9 cellular contexts compared by ENCODE assay signal in genomic region chrX:40733691-40734090, GRCh38. TPM values are rescaled to one million over a fixed set of nuclear protein-coding genes. Genes with fewer than 3 reads are reported as not detected.
A peak's percentile ranks its signal among the peaks of the same experiment; 100 is the strongest.
DNase-seq lines count a peak whose midpoint lies in the region; ATAC-seq and TF ChIP-seq lines count a peak whose summit lies in the region.
"Had no signal": no experiment of that assay in that cellular context is flagged by ENCODE, and none has a peak within 500 bp of the region (broad histone marks: within the 10 kb centered on the region; RNA-seq: fewer than 3 reads in every experiment).

No MANE protein-coding gene starts in this region.

- peak overlapping the region; percentile 36; the same call in 1 of the 2 replicates for H3K9ac ChIP-seq in IMR-90 (ENCODE audit: low read depth, low read length)

- H4K5ac ChIP-seq in IMR-90 (ENCODE audit: low read depth, low read length): no peak overlapping the region

- no peak for DNase-seq in CD4-positive, alpha-beta T cell
- DNase-seq in IMR-90: no peak
- DNase-seq in chondrocyte (ENCODE audit: low spot score): no peak
- no peak for DNase-seq in naive thymus-derived CD8-positive, alpha-beta T cell
- no peak for DNase-seq in NCI-H1092 treated with DMSO at 0.1 percent for 48 hours (lab: John Stamatoyannopoulos, UW)
- DNase-seq in LoVo (ENCODE audit: low spot score): no peak
- DNase-seq in EL: no peak
- DNase-seq: NCI-H526 had no signal

- dilution Hi-C loops in IMR-90 (cut with HindIII; ENCODE audit: low sequenced_read_pairs, unreplicated experiment): no loop called here

- H3K9me1 ChIP-seq in IMR-90 (ENCODE audit: insufficient read depth, low read length): no peaks in the 10 kb centered on the region

- H3K4ac ChIP-seq in IMR-90 (ENCODE audit: low read depth, low read length): no peak overlapping the region

- no peak overlapping the region for H4K91ac ChIP-seq in IMR-90 (ENCODE audit: insufficient read depth, low read depth, low read length)

- in situ Hi-C loops in IMR-90 (cut with MboI; ENCODE audit: low sequenced_read_pairs): loop anchor here (10.0 kb wide), 1 partner anchor 59 kb away; no protein-coding TSS in a partner anchor

- H3K4me1 ChIP-seq in IMR-90 (ENCODE audit: control insufficient read depth, insufficient read depth, low read length): peaks cover 3% of the 10 kb centered on the region

- POLR2A ChIA-PET in CD4-positive, alpha-beta T cell (lab: Charles Lee): no interaction called here
- POLR2A ChIA-PET in IMR-90 (lab: Charles Lee; ENCODE audit: unreplicated experiment): no interaction called here
- POLR2A ChIA-PET in naive thymus-derived CD8-positive, alpha-beta T cell (lab: Charles Lee): interaction anchor here (0.7 kb wide), 2 partner anchors 173 to 643 kb away, joined by 3 to 4 read pairs; no protein-coding TSS in a partner anchor

- H3K27ac ChIP-seq in CD4-positive, alpha-beta T cell (ENCODE audit: low read depth, low read length): no peak overlapping the region
- H3K27ac ChIP-seq in IMR-90 (ENCODE audit: insufficient read depth, low read length): no peak overlapping the region

- H4K20me1 ChIP-seq in IMR-90 (ENCODE audit: insufficient read depth, low read length): peaks cover 13% of the 10 kb centered on the region; the same call in 1 of the 2 replicates

- H3K27me3 ChIP-seq in CD4-positive, alpha-beta T cell (ENCODE audit: control insufficient read depth, insufficient read depth, low read length): no peaks in the 10 kb centered on the region
- peaks cover 7% of the 10 kb centered on the region for H3K27me3 ChIP-seq in IMR-90 (ENCODE audit: control insufficient read depth, insufficient read depth, low read length)

- H3K4me2 ChIP-seq in IMR-90 (ENCODE audit: low read depth, low read length): peak overlapping the region; percentile 96

- H4K8ac ChIP-seq in IMR-90 (ENCODE audit: low read depth in 2 of 2, low read length in 2 of 2): no peak overlapping the region

- CTCF ChIA-PET in CD4-positive, alpha-beta T cell (lab: Charles Lee): no interaction called here
- CTCF ChIA-PET in IMR-90 (lab: Yijun Ruan, JAX): no interaction called here

- H2AK5ac ChIP-seq in IMR-90 (ENCODE audit: low read depth, low read length): no peak overlapping the region

- H3K27ac Mint-ChIP-seq in CD4-positive, alpha-beta T cell: peak overlapping the region; percentile 98
- peak overlapping the region; percentile 60 for H3K27ac Mint-ChIP-seq in chondrocyte (ENCODE audit: unreplicated experiment)
- peak overlapping the region; percentile 84 to 99 (median 96) for H3K27ac Mint-ChIP-seq in naive thymus-derived CD8-positive, alpha-beta T cell

- no TSS peak for BruUV-seq in IMR-90 (replicated peaks; lab: Mats Ljungman, UMichigan)

- no peaks in the 10 kb centered on the region for H3K27me3 Mint-ChIP-seq in CD4-positive, alpha-beta T cell
- no peaks in the 10 kb centered on the region for H3K27me3 Mint-ChIP-seq in chondrocyte (ENCODE audit: low read depth)
- no peaks in the 10 kb centered on the region for H3K27me3 Mint-ChIP-seq in naive thymus-derived CD8-positive, alpha-beta T cell

- no peaks in the 10 kb centered on the region for H3K9me3 ChIP-seq in CD4-positive, alpha-beta T cell (ENCODE audit: control insufficient read depth, low read length)
- no peaks in the 10 kb centered on the region for H3K9me3 ChIP-seq in IMR-90 (ENCODE audit: control insufficient read depth, insufficient read depth, low read length)

- intact Hi-C loops in CD4-positive, alpha-beta T cell (cut with DNase I, micrococcal nuclease): loop anchor here (5.0 to 10.0 kb wide), 3 partner anchors 49 to 61 kb away; no protein-coding TSS in a partner anchor
- intact Hi-C loops in IMR-90 (cut with micrococcal nuclease): loop anchor here (10.0 kb wide), 1 partner anchor 191 kb away; no protein-coding TSS in a partner anchor

- H3K36me3 Mint-ChIP-seq in CD4-positive, alpha-beta T cell (ENCODE audit: low read depth): peaks cover 43% of the 10 kb centered on the region
- H3K36me3 Mint-ChIP-seq in chondrocyte (ENCODE audit: low read depth): no peaks in the 10 kb centered on the region
- peaks cover 0 to 5% (median 0%) of the 10 kb centered on the region in 3 donors for H3K36me3 Mint-ChIP-seq in naive thymus-derived CD8-positive, alpha-beta T cell

- H2BK15ac ChIP-seq in IMR-90 (ENCODE audit: low read depth, low read length): no peak overlapping the region

- H3K36me3 ChIP-seq in IMR-90 (ENCODE audit: control insufficient read depth, insufficient read depth, low read length): no peaks in the 10 kb centered on the region

- no peak for TF ChIP-seq RAD21 in IMR-90 (IDR thresholded peaks at IDR 0.05; ENCODE audit: low read length)

- H2BK20ac ChIP-seq in IMR-90 (ENCODE audit: low read depth, low read length): no peak overlapping the region

- H3K56ac ChIP-seq in IMR-90 (ENCODE audit: extremely low read depth, insufficient read depth, low read length): no peak overlapping the region

- peaks cover 0 to 7% of the 10 kb centered on the region in 2 experiments; a peak in 3 of 4 replicates for H3K79me1 ChIP-seq in IMR-90 (ENCODE audit: low read depth in 1 of 2, low read length in 2 of 2)

- H3K4me1 Mint-ChIP-seq in CD4-positive, alpha-beta T cell (ENCODE audit: low read depth): peaks cover 78% of the 10 kb centered on the region
- peaks cover 47% of the 10 kb centered on the region for H3K4me1 Mint-ChIP-seq in chondrocyte (ENCODE audit: low read depth)
- peaks cover 21 to 65% (median 55%) of the 10 kb centered on the region in 4 donors for H3K4me1 Mint-ChIP-seq in naive thymus-derived CD8-positive, alpha-beta T cell

- H3K14ac ChIP-seq in IMR-90 (replicated peaks; ENCODE audit: low read depth, low read length): no peak overlapping the region

- H2BK120ac ChIP-seq in IMR-90 (ENCODE audit: low read depth, low read length): no peak overlapping the region

- H3K4me3 Mint-ChIP-seq in CD4-positive, alpha-beta T cell: peak overlapping the region; percentile 95
- H3K4me3 Mint-ChIP-seq in chondrocyte (ENCODE audit: unreplicated experiment): peak overlapping the region; percentile 80
- peak overlapping the region; percentile 76 to 97 (median 90) for H3K4me3 Mint-ChIP-seq in naive thymus-derived CD8-positive, alpha-beta T cell

- WGBS in IMR-90 (ENCODE audit: extremely low coverage in 2 of 2, insufficient read length in 1 of 2), 2 experiments: no CpG with 5 or more reads among the region's 2 CpGs

- no peak for ATAC-seq in CD4-positive, alpha-beta T cell (ENCODE audit: poor library complexity)
- no peak for ATAC-seq in IMR-90 (ENCODE audit: low read depth)
- no peak for ATAC-seq in naive thymus-derived CD8-positive, alpha-beta T cell
- no peak for ATAC-seq in GM18861 (IDR thresholded peaks at IDR 0.05; ENCODE audit: unreplicated experiment)

- no peak overlapping the region for H2AFZ ChIP-seq in IMR-90 (replicated peaks; ENCODE audit: low read length, poor library complexity)

- H3K18ac ChIP-seq in IMR-90 (ENCODE audit: low read depth, low read length): no peak overlapping the region

- H3K9me3 Mint-ChIP-seq in CD4-positive, alpha-beta T cell: no peaks in the 10 kb centered on the region
- peaks cover 4% of the 10 kb centered on the region for H3K9me3 Mint-ChIP-seq in chondrocyte (ENCODE audit: low read depth)
- H3K9me3 Mint-ChIP-seq in naive thymus-derived CD8-positive, alpha-beta T cell: no peaks in the 10 kb centered on the region

- no peak for TF ChIP-seq CTCF in CD4-positive, alpha-beta T cell (IDR thresholded peaks at IDR 0.05)
- no peak for TF ChIP-seq CTCF in IMR-90 (conservative IDR thresholded peaks at IDR 0.05; ENCODE audit: low read depth, low read length)
- no peak for TF ChIP-seq CTCF in chondrocyte (IDR thresholded peaks at IDR 0.05)

- H2BK5ac ChIP-seq in IMR-90 (ENCODE audit: low read depth, low read length, poor library complexity, severe bottlenecking): no peak overlapping the region

- peak overlapping the region; percentile 88 for H3K4me3 ChIP-seq in IMR-90 (ENCODE audit: insufficient read depth, low read depth, low read length)

- no peak for TF ChIP-seq POLR2A in IMR-90 (IDR thresholded peaks at IDR 0.05; ENCODE audit: low read depth, low read length)

- H3K23ac ChIP-seq in IMR-90 (ENCODE audit: low read depth, low read length): no peak overlapping the region; the same call in 1 of the 2 replicates

- no peak overlapping the region for H2AK9ac ChIP-seq in IMR-90 (replicated peaks; ENCODE audit: low read depth, low read length, poor library complexity)

TF ChIP-seq in IMR-90, 13 proteins besides CTCF, POLR2A, EP300 and RAD21 (continues in another document):
- TF ChIP-seq CEBPB (IDR thresholded peaks at IDR 0.05; ENCODE audit: low read depth, low read length) (no peak), MAFK (IDR thresholded peaks at IDR 0.05; ENCODE audit: low read depth, low read length) (no peak), ELK1 (IDR thresholded peaks at IDR 0.05; ENCODE audit: borderline replicate concordance, low read depth, low read length) (no peak), FOS (IDR thresholded peaks at IDR 0.05; ENCODE audit: low read depth, low read length) (no peak), BHLHE40 (IDR thresholded peaks at IDR 0.05; ENCODE audit: low read depth, low read length) (no peak), RFX5 (IDR thresholded peaks at IDR 0.05; ENCODE audit: low read depth, low read length) (no peak), USF2 (IDR thresholded peaks at IDR 0.05; ENCODE audit: low read depth, low read length) (no peak), CHD1 (IDR thresholded peaks at IDR 0.05; ENCODE audit: low read depth, low read length) (no peak)

RNA-seq across cellular contexts. Expression of gene MED14, which starts 1.7 kb away (rescaled TPM):
- total RNA-seq in CD4-positive, alpha-beta T cell: 10 to 100 TPM; 59.9 to 67.7 TPM
- 16.4 and 17.6 TPM in 2 replicates for total RNA-seq in IMR-90 (2012; rRNA removed)
- polyA plus RNA-seq in IMR-90 (2012; rRNA removed): 25.9 and 28.0 TPM in 2 replicates
- polyA plus RNA-seq in IMR-90 (2012; cell fraction: cytosol; rRNA removed): 10.8 and 19.7 TPM in 2 replicates
- polyA plus RNA-seq in IMR-90 (2012; cell fraction: nucleus; rRNA removed; ENCODE audit: low replicate concordance): 20.7 and 64.4 TPM in 2 replicates
- 53.0 to 69.3 TPM (median 62.9 TPM) in 3 replicates for total RNA-seq in chondrocyte
- 10 to 100 TPM; 37.2 to 42.0 TPM for total RNA-seq in naive thymus-derived CD8-positive, alpha-beta T cell
- 10 to 100 TPM in 1 of 3 donors, 1 to 10 TPM in 2; 6.0 to 11.7 (median 6.7) TPM for polyA plus RNA-seq in naive thymus-derived CD8-positive, alpha-beta T cell
